ENCODE assay signal across 9 cellular contexts in the genomic region with DNA sequence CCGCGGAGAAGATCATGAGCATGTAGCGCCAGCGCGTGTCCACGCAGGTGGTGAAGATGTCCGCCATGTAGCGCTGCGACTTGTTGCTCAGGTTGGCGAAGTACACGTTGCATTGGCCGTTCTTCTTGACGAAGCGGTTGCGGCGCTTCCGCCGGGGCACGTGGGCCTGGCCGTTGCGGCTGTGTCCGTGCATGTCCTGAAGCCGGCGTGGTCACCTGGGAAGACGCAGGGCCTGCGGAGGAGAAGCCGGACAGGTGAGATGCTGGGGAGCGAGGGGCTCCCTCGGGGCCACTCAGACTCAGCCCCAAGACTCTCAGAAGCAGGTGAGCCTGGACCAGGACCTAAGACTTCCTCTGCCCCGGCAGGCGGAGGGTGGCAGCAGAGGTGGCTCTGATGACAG. TPM values are rescaled to one million over a fixed set of nuclear protein-coding genes. Genes with fewer than 3 reads are reported as not detected.
"Had no signal": no experiment of that assay in that cellular context is flagged by ENCODE, and none has a peak within 500 bp of the region (broad histone marks: within the 10 kb centered on the region; RNA-seq: fewer than 3 reads in every experiment).

No MANE protein-coding gene starts in this region.

- H3K27ac ChIP-seq: HL-60 had no signal

- DNase-seq: H9, HCEC 1CT, HFFc6 had no signal

- H2AFZ ChIP-seq: GM23338 had no signal

- FAIRE-seq: H1, H54, HepG2 had no signal

- H3K4me3 ChIP-seq: GM23338 had no signal

- ATAC-seq: GM23338, HepG2 had no signal

- H3K36me3 Mint-ChIP-seq: IgD-negative memory B cell had no signal

- H3K4me3 Mint-ChIP-seq: GM23338, H9, HFFc6 had no signal

- H3K4me2 ChIP-seq: GM23338 had no signal

- H3K27ac Mint-ChIP-seq: GM23338, H9, HFFc6 had no signal

- H3K9me3 Mint-ChIP-seq: GM23338, H9, HFFc6, IgD-negative memory B cell had no signal

RNA-seq across cellular contexts. Expression of gene KCNJ4, which starts 27.1 kb away (rescaled TPM):
- total RNA-seq: HepG2, HFFc6 had no signal
- polyA plus RNA-seq: HepG2, IgD-negative memory B cell had no signal
